Comparison of ENCODE assay signal across 1 cellular context in genomic region chr14:100289916-100290606, GRCh38.
TF ChIP-seq lines count a peak whose summit lies in the region.

No MANE protein-coding gene starts in this region.

TF ChIP-seq in WTC11, 78 proteins besides CTCF, POLR2A, EP300 and RAD21:
- TF ChIP-seq RELA (CRISPR knock-in tag; IDR thresholded peaks at IDR 0.05; ENCODE audit: borderline replicate concordance) (no peak), ELF4 (CRISPR knock-in tag; IDR thresholded peaks at IDR 0.05; ENCODE audit: low read depth) (no peak), SMAD3 (CRISPR knock-in tag; IDR thresholded peaks at IDR 0.05; ENCODE audit: borderline replicate concordance) (no peak), SOX15 (CRISPR knock-in tag; IDR thresholded peaks at IDR 0.05) (no peak), PREB (CRISPR knock-in tag; IDR thresholded peaks at IDR 0.05; ENCODE audit: borderline replicate concordance) (no peak), ZNF263 (CRISPR knock-in tag; IDR thresholded peaks at IDR 0.05; ENCODE audit: low read depth) (no peak)
